9 cellular contexts compared by ENCODE assay signal in the genomic region with DNA sequence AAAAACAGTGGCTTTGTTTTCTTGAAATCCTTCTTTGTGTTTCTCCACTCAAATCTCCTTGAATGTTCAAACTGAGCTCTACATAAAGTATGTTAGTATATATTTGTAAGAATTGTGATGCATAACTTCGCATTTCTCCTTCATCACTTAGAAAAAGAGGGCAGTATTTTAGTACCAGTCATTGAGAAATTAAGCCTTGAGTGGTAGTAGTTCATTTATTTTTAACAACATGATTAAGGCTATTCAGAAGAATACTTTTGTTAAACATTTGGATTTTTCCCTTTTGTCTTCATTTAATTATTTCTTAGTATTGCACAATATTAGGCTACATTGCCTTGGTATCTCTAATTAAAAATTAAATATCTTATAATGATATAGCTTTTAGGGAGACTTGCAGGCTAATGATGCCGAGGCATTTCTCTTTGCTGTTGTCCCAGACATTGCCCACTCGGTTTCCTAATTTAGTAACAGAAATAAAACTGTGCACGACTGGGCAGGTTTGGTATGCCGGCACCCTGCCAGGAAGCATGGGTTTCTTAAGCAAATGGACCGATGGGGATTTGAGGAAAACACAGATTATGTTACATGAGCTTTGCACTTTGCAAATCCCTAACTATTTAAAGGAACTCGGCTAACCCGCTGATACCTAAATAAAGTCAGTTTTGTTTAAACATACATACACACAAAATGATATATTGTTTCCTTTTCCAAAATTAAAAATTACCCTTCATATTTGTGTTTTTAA. TPM values are rescaled to one million over a fixed set of nuclear protein-coding genes. Genes with fewer than 3 reads are reported as not detected.
DNase-seq lines count a peak whose midpoint lies in the region; ATAC-seq and TF ChIP-seq lines count a peak whose summit lies in the region.
"Had no signal": no experiment of that assay in that cellular context is flagged by ENCODE, and none has a peak within 500 bp of the region (broad histone marks: within the 10 kb centered on the region; RNA-seq: fewer than 3 reads in every experiment).

No MANE protein-coding gene starts in this region.

- no peaks in the 10 kb centered on the region for H3K27me3 ChIP-seq in body of pancreas

- no peak for TF ChIP-seq CTCF in AG04449 (IDR thresholded peaks at IDR 0.05; ENCODE audit: insufficient read depth, low read length, missing control alignments)
- no peak for TF ChIP-seq CTCF in body of pancreas (IDR thresholded peaks at IDR 0.05)

- intact Hi-C loops in body of pancreas (cut with DNase I): no loop called here
- intact Hi-C loops in left colon (cut with DNase I, micrococcal nuclease): no loop called here

- POLR2A ChIA-PET in AG04449 (lab: Yijun Ruan, JAX): interaction anchor here (1.2 kb wide), 1 partner anchor 18 kb away, joined by 3 read pairs; no protein-coding TSS in a partner anchor

- no peak for TF ChIP-seq POLR2A in body of pancreas (IDR thresholded peaks at IDR 0.05)

- H3K27ac ChIP-seq in body of pancreas: no peak overlapping the region

- ATAC-seq in body of pancreas (no peak), left colon (peak; percentile 29), HG02938 (IDR thresholded peaks at IDR 0.05; ENCODE audit: unreplicated experiment) (no peak)

- CTCF ChIA-PET in AG04449 (lab: Yijun Ruan, JAX): interaction anchor here (0.8 to 2.1 kb wide), 5 partner anchors 18 to 399 kb away, joined by 3 to 15 read pairs (median 3); no protein-coding TSS in a partner anchor

- no peaks in the 10 kb centered on the region for H3K36me3 ChIP-seq in body of pancreas (replicated peaks in 1 of 2; ENCODE audit: insufficient read depth in 1 of 2, low read depth in 2 of 2)

- no peaks in the 10 kb centered on the region for H3K9me3 ChIP-seq in body of pancreas

- H3K4me3 ChIP-seq in AG04449 (ENCODE audit: low read depth, low read length) (no peak overlapping the region), body of pancreas (no peak overlapping the region)

- 18 to 26% methylated on average over 8 of the region's 8 CpGs for WGBS in body of pancreas, 2 donors

- peaks cover 19% of the 10 kb centered on the region for H3K4me1 ChIP-seq in body of pancreas

- DNase-seq in AG04449 (ENCODE audit: low read depth, low spot score) (peak; percentile 54), NCI-H1105 treated with DMSO at 0.1 percent for 48 hours (lab: John Stamatoyannopoulos, UW) (peak; percentile 95), body of pancreas (peak; percentile 34 to 73 (median 46)), left colon (peak in 1 of 2 donors; percentile 18), SIG-M5 (lab: John Stamatoyannopoulos, UW) (no peak), DMS114 treated with DMSO at 0.1 percent for 48 hours (lab: John Stamatoyannopoulos, UW; ENCODE audit: unreplicated experiment) (no peak), COLO829 (ENCODE audit: low spot score) (no peak)
- DNase-seq: stimulated activated CD4-positive, alpha-beta T cell treated with anti-CD3 and anti-CD28 coated beads, Interleukin-15, amount 100 ng/mL, for 24 hours had no signal

RNA-seq across cellular contexts. Expression of a gene that starts 54.7 kb away (rescaled TPM):
- total RNA-seq in body of pancreas (10 to 100 TPM; 13.0 to 59.3 TPM), left colon (10 to 100 TPM; 24.8 to 32.2 TPM)

RNA-seq across cellular contexts. Expression of a gene that starts 56.6 kb away (rescaled TPM):
- total RNA-seq in body of pancreas (10 to 100 TPM in 1 of 2 donors, 1 to 10 TPM in 1; 6.2 to 26.4 TPM), left colon (10 to 100 TPM; 16.0 to 18.6 TPM)

Comparison
In these comparisons a context has a peak if more than half of its experiments do, and no peak if none do; other contexts are left out.
1. DNase-seq: peak in AG04449 (single experiment), NCI-H1105 treated with DMSO at 0.1 percent for 48 hours (single experiment) and body of pancreas (4 of 4); none in SIG-M5 (single experiment), DMS114 treated with DMSO at 0.1 percent for 48 hours (single experiment) and COLO829 (single experiment).